Comparison of ENCODE assay signal across 21 cellular contexts in the genomic region with DNA sequence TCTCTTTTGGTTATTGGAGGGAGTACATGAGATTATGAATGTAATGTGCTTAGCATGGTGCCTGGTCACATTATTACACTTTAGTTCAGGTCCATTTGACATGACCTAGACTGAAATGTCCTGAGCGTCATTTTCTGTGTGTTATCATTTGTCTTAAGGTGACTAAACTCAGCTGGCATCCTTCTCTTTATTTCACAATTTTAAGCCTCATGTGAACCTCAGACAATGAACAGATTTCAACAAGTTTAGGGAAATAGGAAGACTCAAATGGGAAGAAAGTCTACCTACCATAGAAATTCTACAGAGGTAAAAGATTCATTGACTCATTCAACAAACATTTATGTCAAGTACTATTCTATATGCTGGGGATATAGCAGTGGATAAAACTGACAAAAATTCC.
DNase-seq lines count a peak whose midpoint lies in the region; ATAC-seq, FAIRE-seq and TF ChIP-seq lines count a peak whose summit lies in the region.
"Had no signal": no experiment of that assay in that cellular context is flagged by ENCODE, and none has a peak within 500 bp of the region (broad histone marks: within the 10 kb centered on the region; RNA-seq: fewer than 3 reads in every experiment).

No MANE protein-coding gene starts in this region.

- POLR2A ChIA-PET in MCF 10A (lab: Yijun Ruan, JAX) (no interaction called here), HepG2 (lab: Yijun Ruan, JAX) (no interaction called here)

- TF ChIP-seq RAD21 in HepG2 (CRISPR knock-in tag; IDR thresholded peaks at IDR 0.05): no peak

- no peak overlapping the region for H2AFZ ChIP-seq in HepG2 (ENCODE audit: low read length)
- H2AFZ ChIP-seq: GM23248 had no signal

- no peaks in the 10 kb centered on the region for H4K20me1 ChIP-seq in HepG2 (ENCODE audit: insufficient read depth, low read length)

- H3K27ac ChIP-seq in breast epithelium (no peak overlapping the region), foreskin keratinocyte (no peak overlapping the region), heart right ventricle (no peak overlapping the region), HepG2 (ENCODE audit: extremely low read length, insufficient read depth, low read length) (no peak overlapping the region)
- H3K27ac ChIP-seq: 22Rv1, A549, C4-2B, GM23248 had no signal

- peaks cover 19% of the 10 kb centered on the region for H3K27me3 Mint-ChIP-seq in MCF 10A (ENCODE audit: insufficient read depth, unreplicated experiment)

- in situ Hi-C loops in HepG2 (cut with HindIII; ENCODE audit: extremely low pct_ligation_motif_present, low pct_unique_long_range_greater_than_20kb): no loop called here

- no peak overlapping the region for H3K9ac ChIP-seq in HepG2 (ENCODE audit: insufficient read depth, low read depth, low read length)
- H3K9ac ChIP-seq: GM23248 had no signal

- no peak for TF ChIP-seq CTCF in MCF 10A (IDR thresholded peaks at IDR 0.05; ENCODE audit: unreplicated experiment)
- TF ChIP-seq CTCF in breast epithelium (IDR thresholded peaks at IDR 0.05): no peak
- TF ChIP-seq CTCF in choroid plexus epithelial cell (conservative IDR thresholded peaks at IDR 0.05; ENCODE audit: low read depth, low read length): no peak
- TF ChIP-seq CTCF in foreskin keratinocyte (conservative IDR thresholded peaks at IDR 0.05): no peak
- TF ChIP-seq CTCF in heart right ventricle (IDR thresholded peaks at IDR 0.05): no peak
- no peak for TF ChIP-seq CTCF in HepG2 (CRISPR knock-in tag; IDR thresholded peaks at IDR 0.05)

- H3K9me3 ChIP-seq in breast epithelium (no peaks in the 10 kb centered on the region), heart right ventricle (no peaks in the 10 kb centered on the region), HepG2 (ENCODE audit: low read length) (no peaks in the 10 kb centered on the region)
- H3K9me3 ChIP-seq: A549, Caco-2 had no signal

- H3K36me3 Mint-ChIP-seq in MCF 10A (ENCODE audit: insufficient read depth, unreplicated experiment): no peaks in the 10 kb centered on the region

- CTCF ChIA-PET in MCF 10A (lab: Yijun Ruan, JAX): interaction anchor here (0.6 kb wide), 1 partner anchor 102 kb away, joined by 3 read pairs; no protein-coding TSS in a partner anchor
- CTCF ChIA-PET in HepG2 (lab: Yijun Ruan, JAX; ENCODE audit: low intra/inter-chr PET ratio, low total read pairs): no interaction called here

- FAIRE-seq in HepG2 (lab: Jason Lieb, UNC): no peak
- FAIRE-seq: A549, D721Med, G401.6, GM12891, GM19239, HTR-8/SVneo had no signal

- H3K79me2 ChIP-seq in HepG2 (ENCODE audit: insufficient read depth, low read length): no peaks in the 10 kb centered on the region

- H3K27me3 ChIP-seq in breast epithelium (no peaks in the 10 kb centered on the region), foreskin keratinocyte (peaks cover 44% of the 10 kb centered on the region), heart right ventricle (peaks cover 0 to 15% (median 0%) of the 10 kb centered on the region in 7 donors), HepG2 (ENCODE audit: control insufficient read depth in 1 of 2, insufficient read depth in 2 of 2, low read length in 2 of 2) (0 out of 5 replicates have a peak, but pooled peaks cover 0 to 5% of the 10 kb centered on the region in 2 experiments)

- TF ChIP-seq EP300 in HepG2 (IDR thresholded peaks at IDR 0.05; ENCODE audit: low read depth in 2 of 2, low read length in 2 of 2) (no peak), HepG2 (CRISPR knock-in tag; IDR thresholded peaks at IDR 0.05; ENCODE audit: borderline replicate concordance) (no peak)

- no peak overlapping the region for H3K4me3 Mint-ChIP-seq in MCF 10A (ENCODE audit: unreplicated experiment)
- H3K4me3 Mint-ChIP-seq: CD4-positive, alpha-beta T cell; HFFc6 had no signal

- TF ChIP-seq POLR2A in breast epithelium (IDR thresholded peaks at IDR 0.05) (no peak), HepG2 (IDR thresholded peaks at IDR 0.05; ENCODE audit: insufficient read depth in 1 of 2, low read depth in 2 of 2, low read length in 2 of 2) (no peak)

- no peak for ATAC-seq in foreskin keratinocyte
- ATAC-seq in heart right ventricle: no peak
- no peak for ATAC-seq in HG02870 (IDR thresholded peaks at IDR 0.05; ENCODE audit: unreplicated experiment)
- ATAC-seq in HepG2: no peak
- ATAC-seq: A549, HCT116 had no signal

- no peaks in the 10 kb centered on the region for H3K4me1 Mint-ChIP-seq in MCF 10A (ENCODE audit: insufficient read depth, unreplicated experiment)

- 72 to 77% methylated on average over 1 of the region's 1 CpG for WGBS in heart right ventricle, 2 donors
- WGBS in HepG2 (ENCODE audit: low lambda C conversion rate): 3% methylated on average over 1 of the region's 1 CpG

- no peak overlapping the region for H3K4me2 ChIP-seq in HepG2 (ENCODE audit: low read depth, low read length)
- H3K4me2 ChIP-seq: A549 had no signal

- H3K4me1 ChIP-seq in breast epithelium: no peaks in the 10 kb centered on the region
- H3K4me1 ChIP-seq in foreskin keratinocyte: no peaks in the 10 kb centered on the region
- no peaks in the 10 kb centered on the region for H3K4me1 ChIP-seq in heart right ventricle
- no peaks in the 10 kb centered on the region for H3K4me1 ChIP-seq in HepG2 (ENCODE audit: insufficient read depth, low read length)
- H3K4me1 ChIP-seq: Caco-2 had no signal

- peak; percentile 27 for DNase-seq in MCF 10A (ENCODE audit: unreplicated experiment)
- no peak for DNase-seq in breast epithelium (ENCODE audit: low spot score in 2 of 2)
- DNase-seq in choroid plexus epithelial cell (ENCODE audit: low read depth): peak; percentile 4
- DNase-seq in foreskin keratinocyte: peak; percentile 13 to 27
- no peak for DNase-seq in heart right ventricle
- DNase-seq in HepG2 (ENCODE audit: low spot score): no peak
- DNase-seq: AML-193; Caco-2; CD4-positive, alpha-beta T cell; GM23248; HFFc6 had no signal

- H3K36me3 ChIP-seq in breast epithelium: no peaks in the 10 kb centered on the region
- H3K36me3 ChIP-seq in heart right ventricle: no peaks in the 10 kb centered on the region
- H3K36me3 ChIP-seq in HepG2 (replicated peaks in 1 of 2; ENCODE audit: control insufficient read depth in 1 of 2, insufficient read depth in 2 of 2, low read length in 2 of 2): no peaks in the 10 kb centered on the region

- BruUV-seq in MCF 10A (replicated peaks; lab: Mats Ljungman, UMichigan) (no TSS peak), HepG2 (replicated peaks; lab: Mats Ljungman, UMichigan) (no TSS peak)

- intact Hi-C loops in MCF 10A (cut with micrococcal nuclease): no loop called here
- intact Hi-C loops in breast epithelium (cut with DNase I; ENCODE audit: low total_unique reads): no loop called here
- intact Hi-C loops in heart right ventricle (cut with DNase I): no loop called here
- intact Hi-C loops in HepG2 (cut with micrococcal nuclease; ENCODE audit: unreplicated experiment): no loop called here

- no peak overlapping the region for H3K27ac Mint-ChIP-seq in MCF 10A (ENCODE audit: low read depth, unreplicated experiment)
- H3K27ac Mint-ChIP-seq: CD4-positive, alpha-beta T cell; HFFc6 had no signal

- no peak overlapping the region for H3K4me3 ChIP-seq in breast epithelium
- no peak overlapping the region for H3K4me3 ChIP-seq in choroid plexus epithelial cell (ENCODE audit: low read depth, low read length)
- H3K4me3 ChIP-seq in heart right ventricle: no peak overlapping the region
- H3K4me3 ChIP-seq in HepG2 (replicated peaks in 1 of 3; ENCODE audit: insufficient read depth in 1 of 3, low read depth in 2 of 3, low read length in 3 of 3): no peak overlapping the region
- H3K4me3 ChIP-seq: A549, GM23248 had no signal

- no peaks in the 10 kb centered on the region for H3K9me3 Mint-ChIP-seq in MCF 10A (ENCODE audit: unreplicated experiment)
- H3K9me3 Mint-ChIP-seq: CD4-positive, alpha-beta T cell; HFFc6 had no signal

TF ChIP-seq in HepG2, 621 proteins besides CTCF, POLR2A, EP300 and RAD21:
- TF ChIP-seq ZNF7 (CRISPR knock-in tag; IDR thresholded peaks at IDR 0.05): no peak
- TF ChIP-seq PRMT3 (CRISPR knock-in tag; IDR thresholded peaks at IDR 0.05; ENCODE audit: borderline replicate concordance, low read depth): no peak
- TF ChIP-seq ZFP36L1 (CRISPR knock-in tag; IDR thresholded peaks at IDR 0.05): no peak

Comparison
In these comparisons a context has a peak if more than half of its experiments do, and no peak if none do; other contexts are left out.
1. DNase-seq: peak in MCF 10A (single experiment), choroid plexus epithelial cell (single experiment) and foreskin keratinocyte (2 of 2); none in breast epithelium (0 of 2), heart right ventricle (0 of 2) and HepG2 (single experiment).